ENCODE assay signal across 2 cellular contexts in genomic region chr7:1422512-1423265, GRCh38.
A peak's percentile ranks its signal among the peaks of the same experiment; 100 is the strongest.
TF ChIP-seq lines count a peak whose summit lies in the region.

No MANE protein-coding gene starts in this region.

TF ChIP-seq in IMR-90, 13 proteins besides CTCF, POLR2A, EP300 and RAD21:
- TF ChIP-seq MAZ (IDR thresholded peaks at IDR 0.05; ENCODE audit: borderline replicate concordance, low read depth, low read length) (no peak), CEBPB (IDR thresholded peaks at IDR 0.05; ENCODE audit: low read depth, low read length) (no peak), MAFK (IDR thresholded peaks at IDR 0.05; ENCODE audit: low read depth, low read length) (no peak), BHLHE40 (IDR thresholded peaks at IDR 0.05; ENCODE audit: low read depth, low read length) (no peak), CHD1 (IDR thresholded peaks at IDR 0.05; ENCODE audit: low read depth, low read length) (no peak), RFX5 (IDR thresholded peaks at IDR 0.05; ENCODE audit: low read depth, low read length) (no peak)
- TF ChIP-seq, protein P1, sequence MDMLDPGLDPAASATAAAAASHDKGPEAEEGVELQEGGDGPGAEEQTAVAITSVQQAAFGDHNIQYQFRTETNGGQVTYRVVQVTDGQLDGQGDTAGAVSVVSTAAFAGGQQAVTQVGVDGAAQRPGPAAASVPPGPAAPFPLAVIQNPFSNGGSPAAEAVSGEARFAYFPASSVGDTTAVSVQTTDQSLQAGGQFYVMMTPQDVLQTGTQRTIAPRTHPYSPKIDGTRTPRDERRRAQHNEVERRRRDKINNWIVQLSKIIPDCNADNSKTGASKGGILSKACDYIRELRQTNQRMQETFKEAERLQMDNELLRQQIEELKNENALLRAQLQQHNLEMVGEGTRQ (IDR thresholded peaks at IDR 0.05; ENCODE audit: low read depth, low read length), result peak; percentile 84

TF ChIP-seq in H1, 55 proteins besides CTCF, POLR2A, EP300 and RAD21:
- TF ChIP-seq CBX5 (IDR thresholded peaks at IDR 0.05; ENCODE audit: low read depth, low read length) (no peak), BACH1 (IDR thresholded peaks at IDR 0.05; ENCODE audit: low read length) (peak; percentile 77), SIX5 (IDR thresholded peaks at IDR 0.05; ENCODE audit: low read depth, low read length) (no peak), JUND (IDR thresholded peaks at IDR 0.05; ENCODE audit: low read length) (peak; percentile 94), TCF12 (IDR thresholded peaks at IDR 0.05; ENCODE audit: low read depth, low read length) (0 out of 2 replicates have a peak, but pooled peaks have one; percentile 67), E2F6 (IDR thresholded peaks at IDR 0.05) (peak; percentile 26; the same call in 1 of the 2 replicates), MAFK (IDR thresholded peaks at IDR 0.05; ENCODE audit: low read depth, low read length) (peak; percentile 80), SIN3A (conservative IDR thresholded peaks at IDR 0.05 in 1 of 2, IDR thresholded peaks at IDR 0.05 in 1 of 2; ENCODE audit: low read depth in 1 of 2, low read length in 2 of 2) (peak; percentile 68 to 71; a peak in 2 of 4 replicates), HDAC6 (IDR thresholded peaks at IDR 0.05; ENCODE audit: low read depth, low read length) (no peak), SP2 (IDR thresholded peaks at IDR 0.05; ENCODE audit: low read length) (no peak), SP1 (IDR thresholded peaks at IDR 0.05; ENCODE audit: low read depth, low read length) (0 out of 2 replicates have a peak, but pooled peaks have one; percentile 20), SP4 (IDR thresholded peaks at IDR 0.05; ENCODE audit: low read length) (peak; percentile 96; the same call in 1 of the 2 replicates), CBX8 (IDR thresholded peaks at IDR 0.05; ENCODE audit: borderline replicate concordance, low read depth, low read length) (no peak), NRF1 (IDR thresholded peaks at IDR 0.05; ENCODE audit: low read depth, low read length) (no peak)
- TF ChIP-seq, protein P2, sequence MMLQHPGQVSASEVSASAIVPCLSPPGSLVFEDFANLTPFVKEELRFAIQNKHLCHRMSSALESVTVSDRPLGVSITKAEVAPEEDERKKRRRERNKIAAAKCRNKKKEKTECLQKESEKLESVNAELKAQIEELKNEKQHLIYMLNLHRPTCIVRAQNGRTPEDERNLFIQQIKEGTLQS (IDR thresholded peaks at IDR 0.05; ENCODE audit: insufficient read depth, low read depth, low read length), result peak; percentile 93
- TF ChIP-seq, protein P3, sequence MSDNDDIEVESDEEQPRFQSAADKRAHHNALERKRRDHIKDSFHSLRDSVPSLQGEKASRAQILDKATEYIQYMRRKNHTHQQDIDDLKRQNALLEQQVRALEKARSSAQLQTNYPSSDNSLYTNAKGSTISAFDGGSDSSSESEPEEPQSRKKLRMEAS (IDR thresholded peaks at IDR 0.05), result no peak
- TF ChIP-seq, protein P1 (IDR thresholded peaks at IDR 0.05; ENCODE audit: low read length), result peak; percentile 95
